ENCODE assay signal across 18 cellular contexts in the genomic region with DNA sequence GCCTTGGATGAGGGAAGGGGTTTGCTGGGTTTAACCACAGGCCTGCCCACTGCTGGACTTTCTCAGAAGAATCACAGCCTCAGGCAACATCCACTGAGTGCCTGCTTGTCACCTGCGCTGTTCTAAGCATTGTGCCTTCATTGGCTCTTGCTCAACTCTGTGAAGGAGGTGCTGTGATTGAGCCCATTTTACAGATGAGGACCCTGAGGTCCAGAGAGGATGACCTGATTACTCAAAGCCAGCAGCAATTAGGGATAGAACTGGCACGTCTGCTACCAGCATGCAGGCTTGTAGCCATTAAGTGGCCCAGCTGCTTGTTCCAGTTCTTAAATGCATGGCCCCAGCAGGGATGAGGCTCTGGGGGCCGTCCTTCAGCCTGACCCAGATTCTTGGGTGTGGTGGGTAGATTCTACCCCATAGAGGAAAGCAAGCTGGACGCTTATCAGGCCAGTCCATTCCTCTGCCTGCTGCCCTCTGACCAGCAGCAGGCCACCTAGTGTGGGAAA. TPM values are rescaled to one million over a fixed set of nuclear protein-coding genes. Genes with fewer than 3 reads are reported as not detected.
A peak's percentile ranks its signal among the peaks of the same experiment; 100 is the strongest.
DNase-seq lines count a peak whose midpoint lies in the region; ATAC-seq lines count a peak whose summit lies in the region.
"Had no signal": no experiment of that assay in that cellular context is flagged by ENCODE, and none has a peak within 500 bp of the region (broad histone marks: within the 10 kb centered on the region; RNA-seq: fewer than 3 reads in every experiment).

No MANE protein-coding gene starts in this region.

- no peaks in the 10 kb centered on the region for H3K79me2 ChIP-seq in trophoblast cell (ENCODE audit: control insufficient read depth, insufficient read depth, low read length, poor library complexity)

- H3K27ac ChIP-seq in SK-N-MC: peak overlapping the region; percentile 94
- H3K27ac ChIP-seq in trophoblast cell (ENCODE audit: low read depth, low read length): no peak overlapping the region
- H3K27ac ChIP-seq: BLaER1, C4-2B had no signal

- DNase-seq in ELF-1 (ENCODE audit: low read depth, low spot score) (peak; percentile 34), SK-N-MC (ENCODE audit: low read depth, low spot score) (no peak), trophoblast cell (peak; percentile 96 to 97), NCI-H2107 treated with DMSO at 0.1 percent for 48 hours (lab: John Stamatoyannopoulos, UW; ENCODE audit: unreplicated experiment) (no peak)
- DNase-seq in activated naive CD8-positive, alpha-beta T cell treated with anti-CD3 and anti-CD28 coated beads, Interleukin-2, amount 50 U/mL, for 24 hours: no peak
- DNase-seq: Caco-2; CD4-positive, CD25-positive, alpha-beta regulatory T cell; CD8-positive, alpha-beta T cell; EL; GF-D8; H9 had no signal

- H3K14ac ChIP-seq in trophoblast cell (ENCODE audit: low read length): no peak overlapping the region

- no peak overlapping the region for H3K23ac ChIP-seq in trophoblast cell (ENCODE audit: low read length)

- H2AFZ ChIP-seq in trophoblast cell (ENCODE audit: insufficient read depth, low read length, poor library complexity): no peak overlapping the region
- H2AFZ ChIP-seq: GM23338 had no signal

- H3K27me3 Mint-ChIP-seq in activated naive CD8-positive, alpha-beta T cell treated with anti-CD3 and anti-CD28 coated beads, Interleukin-2, amount 50 U/mL, for 24 hours: peaks cover 3% of the 10 kb centered on the region

- no peak overlapping the region for H2AK5ac ChIP-seq in trophoblast cell (ENCODE audit: low read length)

- H3K4me3 ChIP-seq in SK-N-MC (peak overlapping the region; percentile 1; the same call in 1 of the 2 replicates), trophoblast cell (ENCODE audit: low read depth, low read length) (no peak overlapping the region)
- H3K4me3 ChIP-seq: BLaER1, GM23338 had no signal

- no peak overlapping the region for H4K8ac ChIP-seq in trophoblast cell (ENCODE audit: low read depth, low read length)

- H3K4ac ChIP-seq in trophoblast cell (ENCODE audit: low read depth, low read length): no peak overlapping the region

- no CpG with 5 or more reads among the region's 4 CpGs for WGBS in trophoblast cell (ENCODE audit: extremely low coverage, insufficient coverage, insufficient read length)

- H3K4me2 ChIP-seq in trophoblast cell (ENCODE audit: low read length): no peak overlapping the region
- H3K4me2 ChIP-seq: GM23338 had no signal

- peaks cover 3 to 4% of the 10 kb centered on the region in 2 experiments for H3K4me1 ChIP-seq in trophoblast cell (ENCODE audit: control insufficient read depth in 1 of 2, insufficient read depth in 2 of 2, low read length in 2 of 2)

- no peaks in the 10 kb centered on the region for H3K27me3 ChIP-seq in trophoblast cell (ENCODE audit: insufficient read depth, low read length)
- H3K27me3 ChIP-seq: BLaER1 had no signal

- no peaks in the 10 kb centered on the region for H3K36me3 Mint-ChIP-seq in activated naive CD8-positive, alpha-beta T cell treated with anti-CD3 and anti-CD28 coated beads, Interleukin-2, amount 50 U/mL, for 24 hours (ENCODE audit: low read depth)
- H3K36me3 Mint-ChIP-seq: CD4-positive, CD25-positive, alpha-beta regulatory T cell; CD8-positive, alpha-beta T cell had no signal

- no peak overlapping the region for H4K12ac ChIP-seq in trophoblast cell (ENCODE audit: low read depth, low read length)

- ATAC-seq in GM18861 (IDR thresholded peaks at IDR 0.05; ENCODE audit: unreplicated experiment): no peak
- no peak for ATAC-seq in activated naive CD8-positive, alpha-beta T cell treated with anti-CD3 and anti-CD28 coated beads, Interleukin-2, amount 50 U/mL, for 24 hours
- ATAC-seq: CD8-positive, alpha-beta T cell; GM23338; HCT116 had no signal

- no peaks in the 10 kb centered on the region for H3K9me3 ChIP-seq in SK-N-MC (ENCODE audit: low read depth, low read length)
- no peaks in the 10 kb centered on the region for H3K9me3 ChIP-seq in trophoblast cell (ENCODE audit: insufficient read depth, low read depth, low read length)
- H3K9me3 ChIP-seq: BLaER1, Caco-2 had no signal

- H2BK5ac ChIP-seq in trophoblast cell (ENCODE audit: low read depth, low read length, poor library complexity): no peak overlapping the region

- no peak overlapping the region for H3K9ac ChIP-seq in SK-N-MC (ENCODE audit: insufficient read length)
- H3K9ac ChIP-seq in trophoblast cell (ENCODE audit: low read length): no peak overlapping the region
- H3K9ac ChIP-seq: BLaER1 had no signal

- no peaks in the 10 kb centered on the region for H3K9me3 Mint-ChIP-seq in activated naive CD8-positive, alpha-beta T cell treated with anti-CD3 and anti-CD28 coated beads, Interleukin-2, amount 50 U/mL, for 24 hours
- H3K9me3 Mint-ChIP-seq: CD4-positive, CD25-positive, alpha-beta regulatory T cell; CD8-positive, alpha-beta T cell; GM23338; H9 had no signal

- no peak overlapping the region for H4K91ac ChIP-seq in trophoblast cell (ENCODE audit: low read depth, low read length)

- H3K27ac Mint-ChIP-seq in activated naive CD8-positive, alpha-beta T cell treated with anti-CD3 and anti-CD28 coated beads, Interleukin-2, amount 50 U/mL, for 24 hours: no peak overlapping the region
- H3K27ac Mint-ChIP-seq: B cell; CD4-positive, CD25-positive, alpha-beta regulatory T cell; CD8-positive, alpha-beta T cell; GM23338 had no signal

- no peak overlapping the region for H3K18ac ChIP-seq in trophoblast cell (ENCODE audit: low read length)

- no peaks in the 10 kb centered on the region for H3K79me1 ChIP-seq in trophoblast cell (ENCODE audit: low read length)

- H2BK12ac ChIP-seq in trophoblast cell (ENCODE audit: low read length): no peak overlapping the region

- H3K4me3 Mint-ChIP-seq in activated naive CD8-positive, alpha-beta T cell treated with anti-CD3 and anti-CD28 coated beads, Interleukin-2, amount 50 U/mL, for 24 hours: no peak overlapping the region
- H3K4me3 Mint-ChIP-seq: B cell; CD4-positive, CD25-positive, alpha-beta regulatory T cell; CD8-positive, alpha-beta T cell; GM23338; H9 had no signal

- no peak overlapping the region for H2BK120ac ChIP-seq in trophoblast cell (ENCODE audit: insufficient read depth, low read length, poor library complexity)

- H3K36me3 ChIP-seq in SK-N-MC (ENCODE audit: insufficient read depth, low read length): no peaks in the 10 kb centered on the region; the same call in 1 of the 2 replicates
- H3K36me3 ChIP-seq in trophoblast cell (ENCODE audit: control insufficient read depth in 1 of 2, insufficient read depth in 2 of 2, low read length in 2 of 2): no peaks in the 10 kb centered on the region
- H3K36me3 ChIP-seq: BLaER1 had no signal

- H3K4me1 Mint-ChIP-seq in activated naive CD8-positive, alpha-beta T cell treated with anti-CD3 and anti-CD28 coated beads, Interleukin-2, amount 50 U/mL, for 24 hours: no peaks in the 10 kb centered on the region
- H3K4me1 Mint-ChIP-seq: B cell; CD4-positive, CD25-positive, alpha-beta regulatory T cell had no signal

RNA-seq across cellular contexts. Expression of gene ESRRB, which starts 54.6 kb away (rescaled TPM):
- polyA plus RNA-seq in trophoblast cell (2013): 0.22 TPM in 2 replicates
- polyA plus RNA-seq: AG04450; CD4-positive, CD25-positive, alpha-beta regulatory T cell had no signal

Comparison
In these comparisons a context has a peak if more than half of its experiments do, and no peak if none do; other contexts are left out.
1. DNase-seq: peak in ELF-1 (single experiment) and trophoblast cell (2 of 2); none in SK-N-MC (single experiment), activated naive CD8-positive, alpha-beta T cell treated with anti-CD3 and anti-CD28 coated beads, Interleukin-2, amount 50 U/mL, for 24 hours (single experiment) and NCI-H2107 treated with DMSO at 0.1 percent for 48 hours (single experiment).